1 cellular context compared by ENCODE assay signal in genomic region chrX:23666282-23666681, GRCh38.
TF ChIP-seq lines count a peak whose summit lies in the region.

No MANE protein-coding gene starts in this region.

TF ChIP-seq in WTC11, 78 proteins besides CTCF, POLR2A, EP300 and RAD21 (continued from another document):
- TF ChIP-seq STAT6 (CRISPR knock-in tag; conservative IDR thresholded peaks at IDR 0.05; ENCODE audit: low read depth) (no peak), IRF2 (CRISPR knock-in tag; IDR thresholded peaks at IDR 0.05; ENCODE audit: borderline replicate concordance, low read depth) (no peak), USF2 (CRISPR knock-in tag; IDR thresholded peaks at IDR 0.05) (no peak), CREB1 (CRISPR knock-in tag; IDR thresholded peaks at IDR 0.05) (no peak), ZNF281 (CRISPR knock-in tag; IDR thresholded peaks at IDR 0.05) (no peak), ZNF512 (CRISPR knock-in tag; IDR thresholded peaks at IDR 0.05; ENCODE audit: borderline replicate concordance) (no peak), TCF7 (CRISPR knock-in tag; IDR thresholded peaks at IDR 0.05; ENCODE audit: low read depth) (no peak)
